8 cellular contexts compared by ENCODE assay signal in genomic region chr11:71764695-71765491, GRCh38.
DNase-seq lines count a peak whose midpoint lies in the region; ATAC-seq, FAIRE-seq and TF ChIP-seq lines count a peak whose summit lies in the region.
"Not testable (repeated sequence)": the region's sequence is repeated elsewhere in the genome, so short reads cannot be mapped to it uniquely, and the experiment has no call there.

No MANE protein-coding gene starts in this region.

- not testable (repeated sequence) for H4K20me1 ChIP-seq in K562 (replicated peaks; ENCODE audit: control insufficient read depth, insufficient read depth, low read length)

- BruUV-seq in K562 (replicated peaks; lab: Mats Ljungman, UMichigan) = not testable (repeated sequence)

- not testable (repeated sequence) for H3K79me2 ChIP-seq in K562 (ENCODE audit: control insufficient read depth, insufficient read depth, low read length)

- 1% methylated on average over 19 of the region's 20 CpGs for WGBS in K562 (ENCODE audit: insufficient coverage, low coverage, missing lambda C conversion rate)
- WGBS in liver = 66% methylated on average over 20 of the region's 20 CpGs

- POLR2A ChIA-PET in K562 (lab: Yijun Ruan, JAX) = interaction anchor here (1.1 kb wide), 1 partner anchor 10 kb away, joined by 3 read pairs; no protein-coding TSS in a partner anchor

- H3K36me3 ChIP-seq in K562 (ENCODE audit: control insufficient read depth, insufficient read depth, low read length); liver (ENCODE audit: control insufficient read depth in 4 of 4, insufficient read depth in 3 of 4, low read depth in 1 of 4, low read length in 3 of 4): not testable (repeated sequence)

- H3K9me1 ChIP-seq in K562 (ENCODE audit: control insufficient read depth, insufficient read depth, low read length) = not testable (repeated sequence)

- not testable (repeated sequence) for FAIRE-seq in K562 (lab: Jason Lieb, UNC)

- H3K9ac ChIP-seq in K562 (ENCODE audit: insufficient read depth in 1 of 2, low read depth in 2 of 2, low read length in 2 of 2); liver (ENCODE audit: low read depth in 1 of 2, low read length in 2 of 2): not testable (repeated sequence)

- in situ Hi-C loops in K562 (cut with MboI) = not testable (repeated sequence)

- not testable (repeated sequence) for TF ChIP-seq POLR2A in K562 (conservative IDR thresholded peaks at IDR 0.05)

- DNase-seq in DMS 273 (lab: John Stamatoyannopoulos, UW; ENCODE audit: unreplicated experiment) = peak; percentile 31
- DNase-seq in NCI-H1105 treated with DMSO at 0.1 percent for 48 hours (lab: John Stamatoyannopoulos, UW) = peak; percentile 48
- peak; percentile 67 for DNase-seq in NCI-H226
- peak; percentile 34 for DNase-seq in SK-N-DZ (ENCODE audit: low spot score)
- DNase-seq in K562 (ENCODE audit: extremely low read depth in 1 of 4, low spot score in 3 of 4) = peak; percentile 9 to 51 (median 14)
- DNase-seq in fibroblast of villous mesenchyme (ENCODE audit: low read depth) = peak; percentile 74
- DNase-seq in retina = peak; percentile 61

- H3K27ac ChIP-seq in K562 (ENCODE audit: extremely low read depth, low read depth, low read length); liver (ENCODE audit: low read depth in 1 of 2, low read length in 2 of 2): not testable (repeated sequence)

- TF ChIP-seq RAD21 in K562 (CRISPR knock-in tag; conservative IDR thresholded peaks at IDR 0.05 in 1 of 2, IDR thresholded peaks at IDR 0.05 in 1 of 2) = 0 out of 4 replicates have a peak, but pooled peaks of 1 of the 2 experiments have one; percentile 8
- TF ChIP-seq RAD21 in liver (IDR thresholded peaks at IDR 0.05) = not testable (repeated sequence)

- ATAC-seq in K562 = peak; percentile 56; the same call in 2 of the 3 replicates

- not testable (repeated sequence) for H3K27me3 ChIP-seq in K562 (ENCODE audit: control insufficient read depth in 2 of 2, insufficient read depth in 2 of 2, low read length in 2 of 2); liver (ENCODE audit: control insufficient read depth in 4 of 4, insufficient read depth in 4 of 4, low read length in 3 of 4)

- H3K4me1 ChIP-seq in K562 (replicated peaks in 1 of 2; ENCODE audit: control insufficient read depth in 2 of 2, insufficient read depth in 2 of 2, low read length in 2 of 2); liver (ENCODE audit: control insufficient read depth in 4 of 4, insufficient read depth in 4 of 4, low read length in 3 of 4): not testable (repeated sequence)

- H3K4me2 ChIP-seq in K562 (ENCODE audit: insufficient read depth, low read length) = peak overlapping the region; percentile 46

- H3K4me3 ChIP-seq in K562; fibroblast of villous mesenchyme (ENCODE audit: low read depth, low read length); liver (ENCODE audit: low read depth in 1 of 3, low read length in 3 of 3): not testable (repeated sequence)

- not testable (repeated sequence) for H2AFZ ChIP-seq in K562 (ENCODE audit: low read depth, low read length)

- intact Hi-C loops in K562 (cut with micrococcal nuclease) = not testable (repeated sequence)

- H3K9me3 ChIP-seq in K562 (replicated peaks; ENCODE audit: control insufficient read depth, insufficient read depth, low read depth, low read length); liver (ENCODE audit: control insufficient read depth in 4 of 4, low read length in 3 of 4): not testable (repeated sequence)

- TF ChIP-seq EP300 in K562 (IDR thresholded peaks at IDR 0.05; ENCODE audit: low read length) = peak; percentile 70

- TF ChIP-seq CTCF in K562 (IDR thresholded peaks at IDR 0.05 in 2 of 3, conservative IDR thresholded peaks at IDR 0.05 in 1 of 3; ENCODE audit: insufficient read depth in 2 of 3, low read depth in 1 of 3, low read length in 3 of 3); fibroblast of villous mesenchyme (IDR thresholded peaks at IDR 0.05; ENCODE audit: insufficient read depth, low read depth, low read length); liver (IDR thresholded peaks at IDR 0.05; ENCODE audit: low read depth, low read length, missing input control): not testable (repeated sequence)

- CTCF ChIA-PET in K562 (lab: Yijun Ruan, JAX; ENCODE audit: low intra/inter-chr PET ratio) = not testable (repeated sequence)

TF ChIP-seq in K562, 482 proteins besides CTCF, POLR2A, EP300 and RAD21 (continues in another document):
- TF ChIP-seq POLR2G (IDR thresholded peaks at IDR 0.05; ENCODE audit: low read depth, low read length) (peak; percentile 47; the same call in 1 of the 2 replicates), TCF3 (CRISPR knock-in tag; IDR thresholded peaks at IDR 0.05) (peak; percentile 15; the same call in 1 of the 2 replicates), E2F6 (IDR thresholded peaks at IDR 0.05; ENCODE audit: borderline replicate concordance in 1 of 2, extremely low read depth in 1 of 2, insufficient read depth in 1 of 2, insufficient read length in 1 of 2, low read depth in 1 of 2, low read length in 1 of 2, poor library complexity in 1 of 2, severe bottlenecking in 1 of 2) (peak in 1 of 2 experiments; percentile 26), MYC (IDR thresholded peaks at IDR 0.05; ENCODE audit: low read depth, low read length) (peak; percentile 71), TRIM24 (IDR thresholded peaks at IDR 0.05) (peak; percentile 43 to 62; a peak in 2 of 4 replicates), NR2C2 (tag; IDR thresholded peaks at IDR 0.05) (peak; percentile 65; the same call in 1 of the 2 replicates), VEZF1 (CRISPR knock-in tag; IDR thresholded peaks at IDR 0.05) (peak; percentile 13; the same call in 1 of the 2 replicates), CTBP1 (IDR thresholded peaks at IDR 0.05; ENCODE audit: borderline replicate concordance) (peak; percentile 41)
- not testable (repeated sequence) for TF ChIP-seq MYC (CRISPR knock-in tag; IDR thresholded peaks at IDR 0.05; ENCODE audit: borderline replicate concordance, low read depth); NR2C2 (CRISPR knock-in tag; IDR thresholded peaks at IDR 0.05)

TF ChIP-seq in liver, 16 proteins besides CTCF, POLR2A, EP300 and RAD21:
- peak; percentile 49 for TF ChIP-seq NR2F2 (IDR thresholded peaks at IDR 0.05)

Comparison
In these comparisons a context has a peak if more than half of its experiments do, and no peak if none do; other contexts are left out.
1. DNase-seq: peak in every context shown above with its lines; median percentile 74 in fibroblast of villous mesenchyme; 67 in NCI-H226; 61 in retina; 48 in NCI-H1105 treated with DMSO at 0.1 percent for 48 hours; 34 in SK-N-DZ; 31 in DMS 273; 14 in K562.